Comparison of ENCODE assay signal across 8 cellular contexts in genomic region chr6:158233214-158233795, GRCh38.
DNase-seq lines count a peak whose midpoint lies in the region; ATAC-seq and TF ChIP-seq lines count a peak whose summit lies in the region.

No MANE protein-coding gene starts in this region.

- H3K4me3 ChIP-seq in Peyer's patch (peak overlapping the region; percentile 61 to 99 (median 78)), endocrine pancreas (ENCODE audit: control insufficient read depth, insufficient read depth, low read length) (peak overlapping the region; percentile 88)

- H3K27ac Mint-ChIP-seq in neural crest cell (ENCODE audit: unreplicated experiment) = peak overlapping the region; percentile 51

- H3K36me3 ChIP-seq in Peyer's patch (no peaks in the 10 kb centered on the region), endocrine pancreas (ENCODE audit: control insufficient read depth, insufficient read depth, low read length) (no peaks in the 10 kb centered on the region)

- H3K9me3 ChIP-seq in Peyer's patch (no peaks in the 10 kb centered on the region), endocrine pancreas (ENCODE audit: control insufficient read depth, low read length) (no peaks in the 10 kb centered on the region)

- H3K27me3 Mint-ChIP-seq in neural crest cell (ENCODE audit: low read depth) = peaks cover 3% of the 10 kb centered on the region

- H3K27me3 ChIP-seq in Peyer's patch = no peaks in the 10 kb centered on the region
- no peaks in the 10 kb centered on the region for H3K27me3 ChIP-seq in endocrine pancreas (ENCODE audit: control insufficient read depth, insufficient read depth, low read length)

- no peak for ATAC-seq in GM21515 (IDR thresholded peaks at IDR 0.05; ENCODE audit: unreplicated experiment)

- no peaks in the 10 kb centered on the region for H3K36me3 Mint-ChIP-seq in neural crest cell (ENCODE audit: low read depth)

- peak overlapping the region; percentile 77 for H3K9ac ChIP-seq in endocrine pancreas (ENCODE audit: control insufficient read depth, insufficient read depth, low read length)

- no peak for TF ChIP-seq CTCF in Peyer's patch (IDR thresholded peaks at IDR 0.05)
- no peak for TF ChIP-seq CTCF in neural crest cell (conservative IDR thresholded peaks at IDR 0.05)

- no peaks in the 10 kb centered on the region for H3K9me3 Mint-ChIP-seq in neural crest cell

- H3K4me1 ChIP-seq in Peyer's patch (peaks cover 0 to 13% (median 5%) of the 10 kb centered on the region in 4 donors), endocrine pancreas (ENCODE audit: control insufficient read depth, insufficient read depth, low read length) (peaks cover 6% of the 10 kb centered on the region)

- TF ChIP-seq POLR2A in Peyer's patch (IDR thresholded peaks at IDR 0.05) = no peak

- H3K4me3 Mint-ChIP-seq in neural crest cell = peak overlapping the region; percentile 90

- H3K27ac ChIP-seq in Peyer's patch = peak overlapping the region; percentile 72 to 99 (median 87)

- DNase-seq in DMS53 (lab: John Stamatoyannopoulos, UW) = peak; percentile 14
- DNase-seq in DMS53 treated with DMSO at 0.1 percent for 48 hours (lab: John Stamatoyannopoulos, UW; ENCODE audit: unreplicated experiment) = no peak
- DNase-seq in Peyer's patch = peak in 2 of 3 donors; percentile 54
- no peak for DNase-seq in neural crest cell (ENCODE audit: low read depth, low spot score)
- no peak for DNase-seq in NCI-H187 treated with DMSO at 0.1 percent for 48 hours (lab: John Stamatoyannopoulos, UW)
- no peak for DNase-seq in DMS114 treated with DMSO at 0.1 percent for 48 hours (lab: John Stamatoyannopoulos, UW; ENCODE audit: unreplicated experiment)

- H3K4me1 Mint-ChIP-seq in neural crest cell = peaks cover 28% of the 10 kb centered on the region

Comparison
In these comparisons a context has a peak if more than half of its experiments do, and no peak if none do; other contexts are left out.
1. DNase-seq: peak in DMS53 (single experiment) and Peyer's patch (2 of 3); none in DMS53 treated with DMSO at 0.1 percent for 48 hours (single experiment), neural crest cell (single experiment), NCI-H187 treated with DMSO at 0.1 percent for 48 hours (single experiment) and DMS114 treated with DMSO at 0.1 percent for 48 hours (single experiment).